ENCODE assay signal across 9 cellular contexts in the genomic region with DNA sequence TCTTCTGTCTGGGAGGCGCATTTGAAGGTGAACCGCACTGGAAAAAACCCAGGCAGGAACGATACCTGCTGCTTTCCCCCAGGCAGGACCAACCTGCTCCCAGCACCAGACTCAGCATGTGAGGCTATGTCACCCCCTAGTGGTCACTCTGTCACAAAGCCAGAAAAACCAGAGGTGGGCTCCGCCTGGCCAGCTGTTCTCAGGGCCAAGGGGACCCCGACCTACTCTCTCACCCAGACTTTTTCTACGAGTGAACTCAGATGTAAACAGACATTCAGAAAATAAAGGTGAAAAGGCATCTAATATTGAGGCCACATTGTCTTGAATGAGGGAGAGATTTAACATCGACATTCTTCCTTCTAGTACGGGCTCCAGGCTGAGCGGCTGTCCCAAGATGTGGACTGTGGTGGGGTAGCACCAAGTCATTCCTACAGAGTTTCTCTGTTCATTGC.
DNase-seq lines count a peak whose midpoint lies in the region; ATAC-seq lines count a peak whose summit lies in the region.
"Had no signal": no experiment of that assay in that cellular context is flagged by ENCODE, and none has a peak within 500 bp of the region (broad histone marks: within the 10 kb centered on the region; RNA-seq: fewer than 3 reads in every experiment).

No MANE protein-coding gene starts in this region.

- no peak overlapping the region for H3K27ac Mint-ChIP-seq in activated naive CD4-positive, alpha-beta T cell treated with anti-CD3 and anti-CD28 coated beads, Interleukin-2, amount 10 ng/mL, durations not matched to agents 7 days and 5 days

- no peak overlapping the region for H3K18ac ChIP-seq in trophoblast cell (ENCODE audit: low read length)

- H3K14ac ChIP-seq in trophoblast cell (ENCODE audit: low read length), result no peak overlapping the region

- H3K4ac ChIP-seq in trophoblast cell (ENCODE audit: low read depth, low read length), result no peak overlapping the region

- peak; percentile 19 to 51 for DNase-seq in NCI-H187 (lab: John Stamatoyannopoulos, UW)
- no peak for DNase-seq in NCI-H187 treated with DMSO at 0.1 percent for 48 hours (lab: John Stamatoyannopoulos, UW)
- peak; percentile 89 for DNase-seq in HuH-7.5 (ENCODE audit: low spot score)
- DNase-seq in RPMI7951 (ENCODE audit: low read depth), result peak; percentile 54
- peak; percentile 73 for DNase-seq in activated naive CD4-positive, alpha-beta T cell treated with anti-CD3 and anti-CD28 coated beads, Interleukin-2, amount 10 ng/mL, durations not matched to agents 7 days and 5 days
- DNase-seq in glomerular visceral epithelial cell (ENCODE audit: extremely low spot score), result peak; percentile 71
- peak; percentile 73 to 90 for DNase-seq in trophoblast cell

- peaks cover 2% of the 10 kb centered on the region for H3K9me3 ChIP-seq in trophoblast cell (ENCODE audit: insufficient read depth, low read depth, low read length)

- H2BK120ac ChIP-seq in trophoblast cell (ENCODE audit: insufficient read depth, low read length, poor library complexity), result no peak overlapping the region

- peaks cover 25% of the 10 kb centered on the region for H3K4me1 Mint-ChIP-seq in activated naive CD4-positive, alpha-beta T cell treated with anti-CD3 and anti-CD28 coated beads, Interleukin-2, amount 10 ng/mL, durations not matched to agents 7 days and 5 days

- no peak overlapping the region for H3K9ac ChIP-seq in trophoblast cell (ENCODE audit: low read length)
- H3K9ac ChIP-seq: BLaER1 had no signal

- H3K27me3 ChIP-seq in trophoblast cell (ENCODE audit: insufficient read depth, low read length), result no peaks in the 10 kb centered on the region
- H3K27me3 ChIP-seq: BLaER1 had no signal

- H4K12ac ChIP-seq in trophoblast cell (ENCODE audit: low read depth, low read length), result no peak overlapping the region

- ATAC-seq in HG03354 (IDR thresholded peaks at IDR 0.05; ENCODE audit: poor library complexity, severe bottlenecking, unreplicated experiment), result no peak

- no peak overlapping the region for H3K4me3 Mint-ChIP-seq in activated naive CD4-positive, alpha-beta T cell treated with anti-CD3 and anti-CD28 coated beads, Interleukin-2, amount 10 ng/mL, durations not matched to agents 7 days and 5 days

- H2AFZ ChIP-seq in trophoblast cell (ENCODE audit: insufficient read depth, low read length, poor library complexity), result no peak overlapping the region

- peaks cover 15% of the 10 kb centered on the region for H3K79me1 ChIP-seq in trophoblast cell (ENCODE audit: low read length)

- no peaks in the 10 kb centered on the region for H3K36me3 ChIP-seq in trophoblast cell (ENCODE audit: control insufficient read depth in 1 of 2, insufficient read depth in 2 of 2, low read length in 2 of 2)

- H2BK12ac ChIP-seq in trophoblast cell (ENCODE audit: low read length), result no peak overlapping the region

- no peaks in the 10 kb centered on the region for H3K9me3 Mint-ChIP-seq in activated naive CD4-positive, alpha-beta T cell treated with anti-CD3 and anti-CD28 coated beads, Interleukin-2, amount 10 ng/mL, durations not matched to agents 7 days and 5 days

- no peak overlapping the region for H3K27ac ChIP-seq in trophoblast cell (ENCODE audit: low read depth, low read length)
- H3K27ac ChIP-seq: BLaER1 had no signal

- H3K23ac ChIP-seq in trophoblast cell (ENCODE audit: low read length), result no peak overlapping the region

- H3K4me1 ChIP-seq in trophoblast cell (ENCODE audit: control insufficient read depth in 1 of 2, insufficient read depth in 2 of 2, low read length in 2 of 2), result peaks cover 27 to 28% of the 10 kb centered on the region in 2 experiments

- peaks cover 3% of the 10 kb centered on the region for H3K79me2 ChIP-seq in trophoblast cell (ENCODE audit: control insufficient read depth, insufficient read depth, low read length, poor library complexity)

- H3K27me3 Mint-ChIP-seq in activated naive CD4-positive, alpha-beta T cell treated with anti-CD3 and anti-CD28 coated beads, Interleukin-2, amount 10 ng/mL, durations not matched to agents 7 days and 5 days, result peaks cover 4% of the 10 kb centered on the region

- no peak overlapping the region for H3K4me3 ChIP-seq in trophoblast cell (ENCODE audit: low read depth, low read length)
- H3K4me3 ChIP-seq: BLaER1 had no signal

- H2AK5ac ChIP-seq in trophoblast cell (ENCODE audit: low read length), result no peak overlapping the region

- no peak overlapping the region for H3K4me2 ChIP-seq in trophoblast cell (ENCODE audit: low read length)
- H3K4me2 ChIP-seq: BLaER1 had no signal

- CTCF ChIA-PET in activated naive CD4-positive, alpha-beta T cell treated with anti-CD3 and anti-CD28 coated beads, Interleukin-2, amount 10 ng/mL, durations not matched to agents 7 days and 5 days (lab: Charles Lee), result interaction anchor here (0.6 to 5.0 kb wide), 23 partner anchors 10 to 835 kb away, joined by 3 to 41 read pairs (median 4); partner anchors contain the start of gene RHEB

- H2BK5ac ChIP-seq in trophoblast cell (ENCODE audit: low read depth, low read length, poor library complexity), result no peak overlapping the region

- H4K91ac ChIP-seq in trophoblast cell (ENCODE audit: low read depth, low read length), result no peak overlapping the region

- WGBS in trophoblast cell (ENCODE audit: extremely low coverage, insufficient coverage, insufficient read length), result no CpG with 5 or more reads among the region's 9 CpGs

- H3K36me3 Mint-ChIP-seq in activated naive CD4-positive, alpha-beta T cell treated with anti-CD3 and anti-CD28 coated beads, Interleukin-2, amount 10 ng/mL, durations not matched to agents 7 days and 5 days, result peaks cover 2% of the 10 kb centered on the region

- no peak overlapping the region for H4K8ac ChIP-seq in trophoblast cell (ENCODE audit: low read depth, low read length)
